In the genomic region with DNA sequence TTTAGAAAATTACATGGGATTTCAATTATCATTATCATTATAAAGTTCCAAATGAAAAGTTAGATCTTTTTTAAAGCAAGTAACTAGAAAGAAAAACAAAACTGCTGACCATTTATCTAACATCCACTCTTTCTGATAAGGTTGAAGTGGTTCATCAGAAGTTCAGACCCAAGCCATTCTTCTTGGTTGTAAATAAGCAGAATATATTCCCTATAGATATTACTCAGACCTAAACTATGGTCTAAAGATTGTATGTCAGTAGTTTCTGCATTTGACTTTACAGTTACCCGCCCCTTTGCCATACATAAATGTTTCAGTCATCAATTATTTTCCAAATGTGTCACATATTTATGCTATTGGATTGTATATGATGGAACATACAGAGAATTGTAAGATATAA, we compare ENCODE assay signal across 30 cellular contexts.
"Had no signal": no experiment of that assay in that cellular context is flagged by ENCODE, and none has a peak within 500 bp of the region (broad histone marks: within the 10 kb centered on the region; RNA-seq: fewer than 3 reads in every experiment).

No MANE protein-coding gene starts in this region.

- H2AFZ ChIP-seq: neural progenitor cell had no signal

- H3K4me1 Mint-ChIP-seq: immature natural killer cell; naive B cell; natural killer cell; neural progenitor cell; stimulated activated memory B cell treated with anti-CD40 and anti-IgM and Interleukin-4, amounts not matched to agents 10 μg/mL and 1 μg/mL and 100 μg/mL, for 72 hours; stimulated activated naive CD8-positive, alpha-beta T cell treated with anti-CD3 and anti-CD28 coated beads, Interleukin-15, amount 100 ng/mL, for 72 hours had no signal

- H3K36me3 ChIP-seq: left ventricle myocardium inferior, neural progenitor cell, neutrophil, ovary, right atrium auricular region, right lobe of liver, thyroid gland, transverse colon, upper lobe of left lung had no signal

- H3K9me3 ChIP-seq: neutrophil, ovary, right atrium auricular region, right lobe of liver, testis, thyroid gland, transverse colon had no signal

- H3K9ac ChIP-seq: neural progenitor cell had no signal

- H3K27me3 ChIP-seq: neural progenitor cell, neutrophil, ovary, right atrium auricular region, right lobe of liver, testis, thyroid gland, transverse colon, upper lobe of left lung had no signal

- H3K4me1 ChIP-seq: left ventricle myocardium inferior, neural progenitor cell, right atrium auricular region, right lobe of liver, testis, thyroid gland, transverse colon, upper lobe of left lung had no signal

- H3K4me2 ChIP-seq: neural progenitor cell, smooth muscle cell had no signal

- DNase-seq: hypothalamus; immature natural killer cell; islet precursor cell; left ventricle myocardium inferior; mesendoderm; naive B cell; natural killer cell; nephron progenitor cell; occipital lobe; ovary; right lobe of liver; stimulated activated CD4-positive, alpha-beta T cell treated with anti-CD3 and anti-CD28 coated beads, Interleukin-1b, Interleukin-23, amount 100 ng/mL, for 48 hours; stimulated activated CD4-positive, alpha-beta T cell treated with anti-CD3 and anti-CD28 coated beads, Interleukin-2, amount 100 ng/mL, for 48 hours; stimulated activated CD4-positive, alpha-beta T cell treated with anti-CD3 and anti-CD28 coated beads, Interleukin-4, amount 100 ng/mL, for 4 hours; stimulated activated CD8-positive, alpha-beta memory T cell treated with anti-CD3 and anti-CD28 coated beads, Interleukin-4, amount 100 ng/mL, for 48 hours; stimulated activated naive CD4-positive, alpha-beta T cell treated with Interleukin-2 at 50 U/mL for 16 hours; stimulated activated naive CD8-positive, alpha-beta T cell treated with anti-CD3 and anti-CD28 coated beads, Interleukin-15, amount 100 ng/mL, for 72 hours; substantia nigra; testis; thyroid gland; transverse colon; upper lobe of left lung had no signal

- H3K27ac Mint-ChIP-seq: immature natural killer cell; mesothelial cell of epicardium; naive B cell; natural killer cell; nephron progenitor cell; neural progenitor cell; progenitor cell of endocrine pancreas; stimulated activated memory B cell treated with anti-CD40 and anti-IgM and Interleukin-4, amounts not matched to agents 10 μg/mL and 1 μg/mL and 100 μg/mL, for 72 hours; stimulated activated naive CD8-positive, alpha-beta T cell treated with anti-CD3 and anti-CD28 coated beads, Interleukin-15, amount 100 ng/mL, for 72 hours had no signal

- H3K27me3 Mint-ChIP-seq: naive B cell; progenitor cell of endocrine pancreas; stimulated activated memory B cell treated with anti-CD40 and anti-IgM and Interleukin-4, amounts not matched to agents 10 μg/mL and 1 μg/mL and 100 μg/mL, for 72 hours; stimulated activated naive CD8-positive, alpha-beta T cell treated with anti-CD3 and anti-CD28 coated beads, Interleukin-15, amount 100 ng/mL, for 72 hours had no signal

- H3K4me3 ChIP-seq: left ventricle myocardium inferior, lung, neural progenitor cell, ovary, right atrium auricular region, right lobe of liver, smooth muscle cell, testis, thyroid gland, transverse colon, upper lobe of left lung had no signal

- H3K27ac ChIP-seq: left ventricle myocardium inferior, neural progenitor cell, neutrophil, ovary, right atrium auricular region, right lobe of liver, testis, thyroid gland, transverse colon, upper lobe of left lung had no signal

- H3K9me3 Mint-ChIP-seq: neural progenitor cell; stimulated activated memory B cell treated with anti-CD40 and anti-IgM and Interleukin-4, amounts not matched to agents 10 μg/mL and 1 μg/mL and 100 μg/mL, for 72 hours had no signal

- H3K4me3 Mint-ChIP-seq: immature natural killer cell; mesothelial cell of epicardium; naive B cell; natural killer cell; nephron progenitor cell; neural progenitor cell; stimulated activated memory B cell treated with anti-CD40 and anti-IgM and Interleukin-4, amounts not matched to agents 10 μg/mL and 1 μg/mL and 100 μg/mL, for 72 hours; stimulated activated naive CD8-positive, alpha-beta T cell treated with anti-CD3 and anti-CD28 coated beads, Interleukin-15, amount 100 ng/mL, for 72 hours had no signal

- H3K36me3 Mint-ChIP-seq: immature natural killer cell; naive B cell; natural killer cell; neural progenitor cell; stimulated activated memory B cell treated with anti-CD40 and anti-IgM and Interleukin-4, amounts not matched to agents 10 μg/mL and 1 μg/mL and 100 μg/mL, for 72 hours had no signal
